In the genomic region with DNA sequence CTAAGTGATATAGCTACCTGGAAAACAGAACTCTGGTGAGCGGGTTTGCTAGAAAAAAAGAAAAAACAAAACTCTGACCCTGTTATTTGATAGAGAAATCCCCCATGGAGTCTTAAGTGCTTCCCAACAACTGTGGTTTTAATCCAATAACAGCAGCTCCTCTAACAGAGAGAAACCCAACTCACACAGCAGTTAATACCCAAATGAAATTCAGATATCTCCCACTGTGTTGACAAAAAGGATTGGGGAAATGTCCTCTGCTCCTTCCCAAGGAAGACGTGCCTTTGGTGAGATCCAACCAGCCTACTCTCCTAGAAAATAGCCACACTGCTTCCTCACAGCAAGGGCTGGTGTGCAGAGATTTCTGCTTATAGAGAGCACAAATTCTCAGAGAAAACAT, we compare ENCODE assay signal across 27 cellular contexts.
"Had no signal": no experiment of that assay in that cellular context is flagged by ENCODE, and none has a peak within 500 bp of the region (broad histone marks: within the 10 kb centered on the region; RNA-seq: fewer than 3 reads in every experiment).

No MANE protein-coding gene starts in this region.

- H3K9me3 ChIP-seq: ascending aorta, body of pancreas, SJSA1 had no signal

- H3K27me3 ChIP-seq: ascending aorta, body of pancreas had no signal

- H3K4me3 ChIP-seq: ascending aorta, body of pancreas, K562, SJSA1 had no signal

- H3K27me3 Mint-ChIP-seq: activated CD4-positive, alpha-beta T cell treated with anti-CD3 and anti-CD28 coated beads, Interleukin-2, amount 10 ng/mL, durations not matched to agents 24 days and 14 days had no signal

- H3K36me3 Mint-ChIP-seq: activated naive CD4-positive, alpha-beta T cell treated with anti-CD3 and anti-CD28 coated beads, Interleukin-2, amount 50 U/mL, for 72 hours had no signal

- DNase-seq: activated CD4-positive, alpha-beta T cell treated with anti-CD3 and anti-CD28 coated beads for 1 hour; activated CD4-positive, alpha-beta T cell treated with anti-CD3 and anti-CD28 coated beads, Interleukin-2, amount 10 ng/mL, durations not matched to agents 24 days and 14 days; activated CD4-positive, alpha-beta T cell treated with anti-CD3 and anti-CD28 coated beads, Interleukin-2, amount 50 U/mL, for 48 hours; activated effector memory CD4-positive, alpha-beta T cell treated with anti-CD3 and anti-CD28 coated beads, Interleukin-2, amount 50 U/mL, for 16 hours; activated naive CD4-positive, alpha-beta T cell treated with Interleukin-2 at 50 U/mL for 16 hours; activated naive CD8-positive, alpha-beta T cell treated with anti-CD3 and anti-CD28 coated beads, Interleukin-2, amount 50 U/mL, for 24 hours; activated T-cell treated with anti-CD3 and anti-CD28 coated beads, Interleukin-2, amount 50 U/mL, for 4 hours; amniotic stem cell; body of pancreas; central memory CD4-positive, alpha-beta T cell; Karpas-422; MM.1S; NCI-H1105; NCI-H1436; NCI-H1694 treated with DMSO at 0.1 percent for 48 hours; NCI-H2029 treated with DMSO at 0.1 percent for 48 hours; NCI-H2171 treated with DMSO at 0.1 percent for 48 hours; NCI-H226; NCI-H748 treated with DMSO at 0.1 percent for 48 hours; RPMI8226 had no signal

- H3K27ac ChIP-seq: ascending aorta, body of pancreas, SJSA1 had no signal

- H3K9me3 Mint-ChIP-seq: activated CD4-positive, alpha-beta T cell treated with anti-CD3 and anti-CD28 coated beads, Interleukin-2, amount 10 ng/mL, durations not matched to agents 24 days and 14 days; activated naive CD4-positive, alpha-beta T cell treated with anti-CD3 and anti-CD28 coated beads, Interleukin-2, amount 50 U/mL, for 72 hours; activated naive CD8-positive, alpha-beta T cell treated with anti-CD3 and anti-CD28 coated beads, Interleukin-2, amount 50 U/mL, for 24 hours; activated T-cell treated with anti-CD3 and anti-CD28 coated beads, Interleukin-2, amount 50 U/mL, for 4 hours; T-helper 1 cell treated with Interleukin-12 subunit alpha and Interleukin-12 subunit beta and Interleukin-4 antibody, amounts not matched to agents 30 μg/mL and 1 μg/mL, for 36 hours had no signal

- H3K4me1 Mint-ChIP-seq: activated CD4-positive, alpha-beta T cell treated with anti-CD3 and anti-CD28 coated beads, Interleukin-2, amount 10 ng/mL, durations not matched to agents 24 days and 14 days; activated naive CD8-positive, alpha-beta T cell treated with anti-CD3 and anti-CD28 coated beads, Interleukin-2, amount 50 U/mL, for 24 hours had no signal

- H3K4me1 ChIP-seq: ascending aorta, SJSA1 had no signal

- ATAC-seq: activated naive CD4-positive, alpha-beta T cell treated with anti-CD3 and anti-CD28 coated beads, Interleukin-2, amount 50 U/mL, for 72 hours; activated naive CD8-positive, alpha-beta T cell treated with anti-CD3 and anti-CD28 coated beads, Interleukin-2, amount 50 U/mL, for 24 hours; activated T-cell treated with anti-CD3 and anti-CD28 coated beads, Interleukin-2, amount 50 U/mL, for 4 hours; body of pancreas; K562; Panc1; Right ventricle myocardium inferior had no signal

- H3K36me3 ChIP-seq: ascending aorta, SJSA1 had no signal

- H3K4me3 Mint-ChIP-seq: activated CD4-positive, alpha-beta T cell treated with anti-CD3 and anti-CD28 coated beads, Interleukin-2, amount 10 ng/mL, durations not matched to agents 24 days and 14 days; activated naive CD8-positive, alpha-beta T cell treated with anti-CD3 and anti-CD28 coated beads, Interleukin-2, amount 50 U/mL, for 24 hours; activated T-cell treated with anti-CD3 and anti-CD28 coated beads, Interleukin-2, amount 50 U/mL, for 4 hours; T-helper 1 cell treated with Interleukin-12 subunit alpha and Interleukin-12 subunit beta and Interleukin-4 antibody, amounts not matched to agents 30 μg/mL and 1 μg/mL, for 36 hours had no signal

- H3K27ac Mint-ChIP-seq: activated CD4-positive, alpha-beta T cell treated with anti-CD3 and anti-CD28 coated beads, Interleukin-2, amount 10 ng/mL, durations not matched to agents 24 days and 14 days; activated naive CD4-positive, alpha-beta T cell treated with anti-CD3 and anti-CD28 coated beads, Interleukin-2, amount 50 U/mL, for 72 hours; activated naive CD8-positive, alpha-beta T cell treated with anti-CD3 and anti-CD28 coated beads, Interleukin-2, amount 50 U/mL, for 24 hours; T-helper 1 cell treated with Interleukin-12 subunit alpha and Interleukin-12 subunit beta and Interleukin-4 antibody, amounts not matched to agents 30 μg/mL and 1 μg/mL, for 36 hours had no signal
